8 cellular contexts compared by ENCODE assay signal in genomic region chr1:11805454-11806306, GRCh38. TPM values are rescaled to one million over a fixed set of nuclear protein-coding genes. Genes with fewer than 3 reads are reported as not detected.
A peak's percentile ranks its signal among the peaks of the same experiment; 100 is the strongest.
DNase-seq lines count a peak whose midpoint lies in the region; ATAC-seq and TF ChIP-seq lines count a peak whose summit lies in the region.

A gene with protein sequence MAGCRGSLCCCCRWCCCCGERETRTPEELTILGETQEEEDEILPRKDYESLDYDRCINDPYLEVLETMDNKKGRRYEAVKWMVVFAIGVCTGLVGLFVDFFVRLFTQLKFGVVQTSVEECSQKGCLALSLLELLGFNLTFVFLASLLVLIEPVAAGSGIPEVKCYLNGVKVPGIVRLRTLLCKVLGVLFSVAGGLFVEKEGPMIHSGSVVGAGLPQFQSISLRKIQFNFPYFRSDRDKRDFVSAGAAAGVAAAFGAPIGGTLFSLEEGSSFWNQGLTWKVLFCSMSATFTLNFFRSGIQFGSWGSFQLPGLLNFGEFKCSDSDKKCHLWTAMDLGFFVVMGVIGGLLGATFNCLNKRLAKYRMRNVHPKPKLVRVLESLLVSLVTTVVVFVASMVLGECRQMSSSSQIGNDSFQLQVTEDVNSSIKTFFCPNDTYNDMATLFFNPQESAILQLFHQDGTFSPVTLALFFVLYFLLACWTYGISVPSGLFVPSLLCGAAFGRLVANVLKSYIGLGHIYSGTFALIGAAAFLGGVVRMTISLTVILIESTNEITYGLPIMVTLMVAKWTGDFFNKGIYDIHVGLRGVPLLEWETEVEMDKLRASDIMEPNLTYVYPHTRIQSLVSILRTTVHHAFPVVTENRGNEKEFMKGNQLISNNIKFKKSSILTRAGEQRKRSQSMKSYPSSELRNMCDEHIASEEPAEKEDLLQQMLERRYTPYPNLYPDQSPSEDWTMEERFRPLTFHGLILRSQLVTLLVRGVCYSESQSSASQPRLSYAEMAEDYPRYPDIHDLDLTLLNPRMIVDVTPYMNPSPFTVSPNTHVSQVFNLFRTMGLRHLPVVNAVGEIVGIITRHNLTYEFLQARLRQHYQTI (plus strand): TSS chr1:11806191. CDS start chr1:11806263, 72 bp downstream.
Gene MTHFR (minus strand): TSS chr1:11805964. CDS start chr1:11803116, 2,848 bp downstream.

- TF ChIP-seq CTCF in VCaP (conservative IDR thresholded peaks at IDR 0.05) (no peak), mammary epithelial cell (conservative IDR thresholded peaks at IDR 0.05 in 1 of 2, IDR thresholded peaks at IDR 0.05 in 1 of 2; ENCODE audit: extremely low read depth in 1 of 2, insufficient read depth in 1 of 2, low read depth in 1 of 2, low read length in 2 of 2) (no peak), smooth muscle cell (IDR thresholded peaks at IDR 0.05; ENCODE audit: borderline replicate concordance, insufficient read depth, poor library complexity, severe bottlenecking) (no peak)

- WGBS in mammary epithelial cell (ENCODE audit: low coverage, missing lambda C conversion rate), result 2% methylated on average over 17 of the region's 68 CpGs
- 2% methylated on average over 62 of the region's 68 CpGs for WGBS in smooth muscle cell (ENCODE audit: low lambda C conversion rate)

- H3K36me3 ChIP-seq in ACC112 (ENCODE audit: insufficient read depth, low read length) (no peaks in the 10 kb centered on the region), mammary epithelial cell (ENCODE audit: insufficient read depth, low read length) (no peaks in the 10 kb centered on the region), smooth muscle cell (ENCODE audit: low read depth) (no peaks in the 10 kb centered on the region)

- H3K4me3 ChIP-seq in ACC112 (ENCODE audit: low read depth, low read length), result peak within 1 kb of the TSS; percentile 83
- peak within 1 kb of the TSS; percentile 50 to 87 (median 71) for H3K4me3 ChIP-seq in mammary epithelial cell (replicated peaks in 1 of 3; ENCODE audit: insufficient read depth in 1 of 3, low read depth in 2 of 3, low read length in 3 of 3)
- H3K4me3 ChIP-seq in smooth muscle cell, result peak within 1 kb of the TSS; percentile 70

- H3K9ac ChIP-seq in mammary epithelial cell (ENCODE audit: insufficient read depth, low read length) (peak within 1 kb of the TSS; percentile 88), smooth muscle cell (ENCODE audit: low read depth) (peak within 1 kb of the TSS; percentile 92)

- dilution Hi-C loops in mammary epithelial cell (cut with HindIII; ENCODE audit: low sequenced_read_pairs), result no loop called here

- no TSS peak for BruUV-seq in mammary epithelial cell (replicated peaks; lab: Mats Ljungman, UMichigan)

- intact Hi-C loops in mammary epithelial cell (cut with micrococcal nuclease), result loop anchor here (1.0 kb wide), 1 partner anchor 103 kb away; no protein-coding TSS in a partner anchor

- no peaks in the 10 kb centered on the region for H3K27me3 ChIP-seq in ACC112 (ENCODE audit: insufficient read depth, low read length)
- no peaks in the 10 kb centered on the region for H3K27me3 ChIP-seq in mammary epithelial cell (ENCODE audit: insufficient read depth, low read length)
- no peaks in the 10 kb centered on the region for H3K27me3 ChIP-seq in smooth muscle cell (ENCODE audit: low read depth)

- H2AFZ ChIP-seq in ACC112 (ENCODE audit: low read length, unreplicated experiment), result peak within 1 kb of the TSS; percentile 58
- peak within 1 kb of the TSS; percentile 81 for H2AFZ ChIP-seq in mammary epithelial cell (ENCODE audit: low read depth, low read length)
- peak within 1 kb of the TSS; percentile 39 for H2AFZ ChIP-seq in smooth muscle cell (ENCODE audit: low read depth)

- H3K4me2 ChIP-seq in mammary epithelial cell (ENCODE audit: insufficient read depth, low read depth, low read length) (peak within 1 kb of the TSS; percentile 97), smooth muscle cell (peak within 1 kb of the TSS; percentile 95)

- H3K27ac ChIP-seq in ACC112 (ENCODE audit: low read depth, low read length) (peak within 1 kb of the TSS; percentile 76), VCaP (peak within 1 kb of the TSS; percentile 95), mammary epithelial cell (ENCODE audit: insufficient read depth, low read depth, low read length) (peak within 1 kb of the TSS; percentile 90), smooth muscle cell (ENCODE audit: low read depth) (peak within 1 kb of the TSS; percentile 95)

- ATAC-seq in GM18870 (IDR thresholded peaks at IDR 0.05; ENCODE audit: unreplicated experiment), result peak; percentile 77
- ATAC-seq in HG03135 (IDR thresholded peaks at IDR 0.05; ENCODE audit: unreplicated experiment), result peak; percentile 78

- in situ Hi-C loops in mammary epithelial cell (cut with MboI; ENCODE audit: low sequenced_read_pairs in 2 of 2), result no loop called here

- H3K79me2 ChIP-seq in ACC112 (ENCODE audit: control insufficient read depth, insufficient read depth, low read length, unreplicated experiment) (peaks cover 44% of the 10 kb centered on the region), mammary epithelial cell (ENCODE audit: insufficient read depth, low read length) (peaks cover 57% of the 10 kb centered on the region), smooth muscle cell (ENCODE audit: low read depth) (peaks cover 45% of the 10 kb centered on the region)

- H3K9me3 ChIP-seq in mammary epithelial cell (replicated peaks; ENCODE audit: insufficient read depth, low read length) (no peaks in the 10 kb centered on the region), smooth muscle cell (replicated peaks; ENCODE audit: low read depth) (no peaks in the 10 kb centered on the region)

- CTCF ChIA-PET in mammary epithelial cell (lab: Charles Lee; ENCODE audit: low non-redundant PET), result no interaction called here

- peaks cover 15% of the 10 kb centered on the region for H3F3A ChIP-seq in smooth muscle cell (ENCODE audit: low read depth)

- DNase-seq in NCI-H2196 treated with DMSO at 0.1 percent for 48 hours (lab: John Stamatoyannopoulos, UW; ENCODE audit: unreplicated experiment), result peak; percentile 98
- DNase-seq in mammary epithelial cell, result peak; percentile 99
- peak; percentile 100 for DNase-seq in iPS-NIHi11 (ENCODE audit: low spot score)
- peak; percentile 98 for DNase-seq in smooth muscle cell (lab: John Stamatoyannopoulos, UW; ENCODE audit: unreplicated experiment)

- peaks cover 29% of the 10 kb centered on the region for H3K4me1 ChIP-seq in ACC112 (ENCODE audit: control insufficient read depth, insufficient read depth, low read length, unreplicated experiment)
- H3K4me1 ChIP-seq in mammary epithelial cell (ENCODE audit: insufficient read depth, low read length), result peaks cover 50% of the 10 kb centered on the region
- peaks cover 45% of the 10 kb centered on the region for H3K4me1 ChIP-seq in smooth muscle cell (ENCODE audit: low read depth)

- no peaks in the 10 kb centered on the region for H4K20me1 ChIP-seq in mammary epithelial cell (ENCODE audit: insufficient read depth, low read length)
- H4K20me1 ChIP-seq in smooth muscle cell (ENCODE audit: low read depth), result peaks cover 25% of the 10 kb centered on the region

RNA-seq across cellular contexts. Expression of the first gene that starts in this region (rescaled TPM):
- total RNA-seq in mammary epithelial cell (10 to 100 TPM in 1 of 2 donors, 1 to 10 TPM in 1; 7.0 to 17.0 TPM), smooth muscle cell (8.4 and 13.6 TPM in 2 replicates)
- polyA plus RNA-seq in mammary epithelial cell (7.6 TPM), smooth muscle cell (9.9 and 14.8 TPM in 2 replicates)
- 12.9 TPM for polyA minus RNA-seq in mammary epithelial cell

RNA-seq across cellular contexts. Expression of gene MTHFR, which starts in this region (rescaled TPM):
- total RNA-seq in mammary epithelial cell (10 to 100 TPM; 19.1 to 19.2 TPM), smooth muscle cell (12.1 and 15.2 TPM in 2 replicates)
- polyA plus RNA-seq in mammary epithelial cell (8.2 TPM), smooth muscle cell (6.1 and 8.3 TPM in 2 replicates)
- 17.0 TPM for polyA minus RNA-seq in mammary epithelial cell

Comparison
In these comparisons a context has a peak if more than half of its experiments do, and no peak if none do; other contexts are left out.
1. Peak in every context shown above with its lines: DNase-seq, ATAC-seq, H3K4me3 ChIP-seq and H3K27ac ChIP-seq.